ENCODE assay signal across 9 cellular contexts in genomic region chr5:76521240-76521758, GRCh38.
A peak's percentile ranks its signal among the peaks of the same experiment; 100 is the strongest.
DNase-seq lines count a peak whose midpoint lies in the region; ATAC-seq, FAIRE-seq and TF ChIP-seq lines count a peak whose summit lies in the region.
"Had no signal": no experiment of that assay in that cellular context is flagged by ENCODE, and none has a peak within 500 bp of the region (broad histone marks: within the 10 kb centered on the region; RNA-seq: fewer than 3 reads in every experiment).

No MANE protein-coding gene starts in this region.

- no peaks in the 10 kb centered on the region for H4K20me1 ChIP-seq in mammary epithelial cell (ENCODE audit: insufficient read depth, low read length)

- H3K4me1 Mint-ChIP-seq in stimulated activated effector memory CD8-positive, alpha-beta T cell treated with anti-CD3 and anti-CD28 coated beads, Interleukin-12 subunit alpha, Interleukin-12 subunit beta, amount 100 ng/mL, for 72 hours: peaks cover 55% of the 10 kb centered on the region

- H3K9me3 Mint-ChIP-seq in stimulated activated effector memory CD8-positive, alpha-beta T cell treated with anti-CD3 and anti-CD28 coated beads, Interleukin-12 subunit alpha, Interleukin-12 subunit beta, amount 100 ng/mL, for 72 hours: no peaks in the 10 kb centered on the region

- in situ Hi-C loops in mammary epithelial cell (cut with MboI; ENCODE audit: low sequenced_read_pairs in 2 of 2): no loop called here

- no peak overlapping the region for H3K4me3 ChIP-seq in mammary epithelial cell (replicated peaks in 1 of 3; ENCODE audit: insufficient read depth in 1 of 3, low read depth in 2 of 3, low read length in 3 of 3)

- no peaks in the 10 kb centered on the region for H3K79me2 ChIP-seq in mammary epithelial cell (ENCODE audit: insufficient read depth, low read length)

- H2AFZ ChIP-seq in mammary epithelial cell (ENCODE audit: low read depth, low read length): no peak overlapping the region

- H3K4me1 ChIP-seq in mammary epithelial cell (ENCODE audit: insufficient read depth, low read length): no peaks in the 10 kb centered on the region

- intact Hi-C loops in mammary epithelial cell (cut with micrococcal nuclease): no loop called here

- peak overlapping the region; percentile 65 for H3K4me3 Mint-ChIP-seq in stimulated activated effector memory CD8-positive, alpha-beta T cell treated with anti-CD3 and anti-CD28 coated beads, Interleukin-12 subunit alpha, Interleukin-12 subunit beta, amount 100 ng/mL, for 72 hours

- peak; percentile 12 for DNase-seq in stimulated activated CD4-positive, alpha-beta T cell treated with anti-CD3 and anti-CD28 coated beads, Interleukin-15, amount 100 ng/mL, for 24 hours
- no peak for DNase-seq in stimulated activated CD4-positive, alpha-beta T cell treated with anti-CD3 and anti-CD28 coated beads, Interleukin-1b, Interleukin-23, amount 100 ng/mL, for 48 hours
- peak; percentile 41 for DNase-seq in mammary epithelial cell
- DNase-seq in stimulated activated effector memory CD8-positive, alpha-beta T cell treated with anti-CD3 and anti-CD28 coated beads, Interleukin-12 subunit alpha, Interleukin-12 subunit beta, amount 100 ng/mL, for 72 hours (ENCODE audit: low spot score in 2 of 2): no peak
- no peak for DNase-seq in cerebellar cortex (ENCODE audit: low spot score)
- no peak for DNase-seq in H54 (ENCODE audit: insufficient read length, low spot score)
- DNase-seq in substantia nigra (lab: John Stamatoyannopoulos, UW): no peak

- TF ChIP-seq CTCF in mammary epithelial cell (conservative IDR thresholded peaks at IDR 0.05 in 1 of 2, IDR thresholded peaks at IDR 0.05 in 1 of 2; ENCODE audit: extremely low read depth in 1 of 2, insufficient read depth in 1 of 2, low read depth in 1 of 2, low read length in 2 of 2): no peak

- TF ChIP-seq POLR2A in H54 (IDR thresholded peaks at IDR 0.05; ENCODE audit: low read depth, low read length): no peak

- no peaks in the 10 kb centered on the region for H3K36me3 Mint-ChIP-seq in stimulated activated effector memory CD8-positive, alpha-beta T cell treated with anti-CD3 and anti-CD28 coated beads, Interleukin-12 subunit alpha, Interleukin-12 subunit beta, amount 100 ng/mL, for 72 hours

- dilution Hi-C loops in mammary epithelial cell (cut with HindIII; ENCODE audit: low sequenced_read_pairs): no loop called here

- peaks cover 4% of the 10 kb centered on the region for H3K27me3 ChIP-seq in mammary epithelial cell (ENCODE audit: insufficient read depth, low read length)

- 23% methylated on average over 6 of the region's 6 CpGs for WGBS in mammary epithelial cell (ENCODE audit: low coverage, missing lambda C conversion rate)

- H3K9ac ChIP-seq in mammary epithelial cell (ENCODE audit: insufficient read depth, low read length): no peak overlapping the region

- FAIRE-seq in H54 (lab: Jason Lieb, UNC): no peak

- no peaks in the 10 kb centered on the region for H3K9me3 ChIP-seq in mammary epithelial cell (replicated peaks; ENCODE audit: insufficient read depth, low read length)

- no peaks in the 10 kb centered on the region for H3K36me3 ChIP-seq in mammary epithelial cell (ENCODE audit: insufficient read depth, low read length)

- CTCF ChIA-PET in mammary epithelial cell (lab: Charles Lee; ENCODE audit: low non-redundant PET): no interaction called here

- no peak overlapping the region for H3K4me2 ChIP-seq in mammary epithelial cell (ENCODE audit: insufficient read depth, low read depth, low read length)

- H3K27ac ChIP-seq in mammary epithelial cell (ENCODE audit: insufficient read depth, low read depth, low read length): no peak overlapping the region
- H3K27ac ChIP-seq in substantia nigra (ENCODE audit: low read depth, low read length, poor library complexity, severe bottlenecking): no peak overlapping the region
- H3K27ac ChIP-seq: VCaP had no signal

- peak; percentile 72 for ATAC-seq in HG03139 (IDR thresholded peaks at IDR 0.05; ENCODE audit: unreplicated experiment)
- ATAC-seq in stimulated activated effector memory CD8-positive, alpha-beta T cell treated with anti-CD3 and anti-CD28 coated beads, Interleukin-12 subunit alpha, Interleukin-12 subunit beta, amount 100 ng/mL, for 72 hours: peak; percentile 89

- BruUV-seq in mammary epithelial cell (replicated peaks; lab: Mats Ljungman, UMichigan): no TSS peak

- peak overlapping the region; percentile 97 for H3K27ac Mint-ChIP-seq in stimulated activated effector memory CD8-positive, alpha-beta T cell treated with anti-CD3 and anti-CD28 coated beads, Interleukin-12 subunit alpha, Interleukin-12 subunit beta, amount 100 ng/mL, for 72 hours

Comparison
In these comparisons a context has a peak if more than half of its experiments do, and no peak if none do; other contexts are left out.
1. DNase-seq: peak in stimulated activated CD4-positive, alpha-beta T cell treated with anti-CD3 and anti-CD28 coated beads, Interleukin-15, amount 100 ng/mL, for 24 hours (single experiment) and mammary epithelial cell (single experiment); none in stimulated activated CD4-positive, alpha-beta T cell treated with anti-CD3 and anti-CD28 coated beads, Interleukin-1b, Interleukin-23, amount 100 ng/mL, for 48 hours (single experiment), stimulated activated effector memory CD8-positive, alpha-beta T cell treated with anti-CD3 and anti-CD28 coated beads, Interleukin-12 subunit alpha, Interleukin-12 subunit beta, amount 100 ng/mL, for 72 hours (0 of 2), cerebellar cortex (single experiment), H54 (single experiment) and substantia nigra (0 of 49).